24 cellular contexts compared by ENCODE assay signal in the genomic region with DNA sequence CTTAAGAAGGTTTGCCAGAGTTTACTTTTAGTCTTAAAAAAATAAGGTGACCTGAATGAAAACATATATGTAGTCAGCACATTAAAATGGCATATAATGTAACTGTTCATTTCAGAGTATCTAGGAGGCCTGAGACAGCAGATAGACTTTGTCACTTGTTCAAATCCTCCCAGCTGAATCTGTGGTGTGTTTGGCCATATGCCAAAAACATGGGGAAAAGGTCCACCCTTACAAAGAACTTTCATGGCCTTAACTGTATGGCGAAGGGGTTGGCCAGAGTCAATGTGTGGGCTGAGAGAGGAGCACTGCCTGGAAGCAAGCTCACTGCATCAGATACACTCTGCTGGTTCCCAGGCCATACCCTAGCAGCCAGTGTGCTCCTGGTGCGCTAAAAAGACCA.
DNase-seq lines count a peak whose midpoint lies in the region; ATAC-seq, FAIRE-seq and TF ChIP-seq lines count a peak whose summit lies in the region.
"Had no signal": no experiment of that assay in that cellular context is flagged by ENCODE, and none has a peak within 500 bp of the region (broad histone marks: within the 10 kb centered on the region; RNA-seq: fewer than 3 reads in every experiment).

No MANE protein-coding gene starts in this region.

- peaks cover 39% of the 10 kb centered on the region for H3K36me3 Mint-ChIP-seq in memory B cell
- H3K36me3 Mint-ChIP-seq in stimulated activated naive B cell treated with anti-CD40 and anti-IgM and Interleukin-4, amounts not matched to agents 10 μg/mL and 1 μg/mL and 100 μg/mL, for 72 hours, result peaks cover 53 to 66% of the 10 kb centered on the region in 2 donors

- H3K27me3 ChIP-seq in BLaER1 treated with 17β-estradiol and CSF1 and Interleukin-3, amounts not matched to agents 10 nM and 100 nM, result no peaks in the 10 kb centered on the region
- no peaks in the 10 kb centered on the region for H3K27me3 ChIP-seq in bronchial epithelial cell (ENCODE audit: control insufficient read depth, insufficient read depth, low read length)
- H3K27me3 ChIP-seq: BE2C had no signal

- peaks cover 31 to 52% (median 40%) of the 10 kb centered on the region in 11 experiments for H3K9me3 ChIP-seq in BLaER1 treated with 17β-estradiol and CSF1 and Interleukin-3, amounts not matched to agents 10 nM and 100 nM (replicated peaks in 1 of 11)
- H3K9me3 ChIP-seq: A549, BE2C, Caco-2 had no signal

- no peaks in the 10 kb centered on the region for H3K9me3 Mint-ChIP-seq in memory B cell
- H3K9me3 Mint-ChIP-seq in stimulated activated naive B cell treated with anti-CD40 and anti-IgM and Interleukin-4, amounts not matched to agents 10 μg/mL and 1 μg/mL and 100 μg/mL, for 72 hours, result no peaks in the 10 kb centered on the region
- H3K9me3 Mint-ChIP-seq: CD8-positive, alpha-beta T cell had no signal

- peaks cover 12 to 40% (median 26%) of the 10 kb centered on the region in 10 experiments; a peak in 19 of 20 replicates for H3K4me1 ChIP-seq in BLaER1 treated with 17β-estradiol and CSF1 and Interleukin-3, amounts not matched to agents 10 nM and 100 nM
- H3K4me1 ChIP-seq: A549, BE2C, Caco-2 had no signal

- peak overlapping the region; percentile 25 for H3K27ac Mint-ChIP-seq in memory B cell
- peak overlapping the region; percentile 5 for H3K27ac Mint-ChIP-seq in stimulated activated naive B cell treated with anti-CD40 and anti-IgM and Interleukin-4, amounts not matched to agents 10 μg/mL and 1 μg/mL and 100 μg/mL, for 72 hours
- H3K27ac Mint-ChIP-seq: CD4-positive, CD25-positive, alpha-beta regulatory T cell; CD8-positive, alpha-beta T cell had no signal

- ATAC-seq in memory B cell (ENCODE audit: low read depth), result no peak
- no peak for ATAC-seq in stimulated activated naive B cell treated with anti-CD40 and anti-IgM and Interleukin-4, amounts not matched to agents 10 μg/mL and 1 μg/mL and 100 μg/mL, for 72 hours (replicated peaks)
- ATAC-seq: A549; CD8-positive, alpha-beta T cell; HCT116 had no signal

- DNase-seq in bronchial epithelial cell (ENCODE audit: low read depth) (no peak), memory B cell (ENCODE audit: low spot score in 2 of 2) (no peak), ureter (ENCODE audit: low spot score) (no peak), NK-92 (lab: John Stamatoyannopoulos, UW; ENCODE audit: unreplicated experiment) (no peak)
- no peak for DNase-seq in stimulated activated naive B cell treated with anti-CD40 and anti-IgM and Interleukin-4, amounts not matched to agents 10 μg/mL and 1 μg/mL and 100 μg/mL, for 72 hours
- DNase-seq in stimulated activated naive CD4-positive, alpha-beta T cell treated with Interleukin-2 at 50 U/mL for 16 hours (lab: John Stamatoyannopoulos, UW), result no peak
- DNase-seq: 8988T; ACHN; AML-193; BE2C; Caco-2; CD4-positive, CD25-positive, alpha-beta regulatory T cell; CD8-positive, alpha-beta T cell; DMS153; DND-41; GM23248; H7 had no signal

- H3K4me3 Mint-ChIP-seq in memory B cell, result no peak overlapping the region
- no peak overlapping the region for H3K4me3 Mint-ChIP-seq in stimulated activated naive B cell treated with anti-CD40 and anti-IgM and Interleukin-4, amounts not matched to agents 10 μg/mL and 1 μg/mL and 100 μg/mL, for 72 hours
- H3K4me3 Mint-ChIP-seq: CD4-positive, CD25-positive, alpha-beta regulatory T cell; CD8-positive, alpha-beta T cell had no signal

- H4K20me1 ChIP-seq in BLaER1 treated with 17β-estradiol and CSF1 and Interleukin-3, amounts not matched to agents 10 nM and 100 nM, result peaks cover 0 to 4% (median 0%) of the 10 kb centered on the region in 11 experiments; a peak in 1 of 22 replicates

- no peaks in the 10 kb centered on the region for H3K27me3 Mint-ChIP-seq in memory B cell
- no peaks in the 10 kb centered on the region for H3K27me3 Mint-ChIP-seq in stimulated activated naive B cell treated with anti-CD40 and anti-IgM and Interleukin-4, amounts not matched to agents 10 μg/mL and 1 μg/mL and 100 μg/mL, for 72 hours
- H3K27me3 Mint-ChIP-seq: CD4-positive, CD25-positive, alpha-beta regulatory T cell had no signal

- H3K4me2 ChIP-seq in BLaER1 treated with 17β-estradiol and CSF1 and Interleukin-3, amounts not matched to agents 10 nM and 100 nM, result peak overlapping the region in 10 of 11 experiments; percentile 42 to 89 (median 81); a peak in 20 of 22 replicates
- H3K4me2 ChIP-seq: A549 had no signal

- H3K4me3 ChIP-seq in BLaER1 treated with 17β-estradiol and CSF1 and Interleukin-3, amounts not matched to agents 10 nM and 100 nM, result peak overlapping the region in 2 of 10 experiments; percentile 19 to 41; a peak in 1 of 20 replicates
- no peak overlapping the region for H3K4me3 ChIP-seq in bronchial epithelial cell (ENCODE audit: low read depth, low read length)
- H3K4me3 ChIP-seq: A549, GM23248 had no signal

- H3K9ac ChIP-seq in BLaER1 treated with 17β-estradiol and CSF1 and Interleukin-3, amounts not matched to agents 10 nM and 100 nM, result peak overlapping the region in 7 of 11 experiments; percentile 30 to 84 (median 75); a peak in 12 of 22 replicates
- H3K9ac ChIP-seq: GM23248 had no signal

- FAIRE-seq in bronchial epithelial cell (lab: Jason Lieb, UNC), result peak; percentile 50
- FAIRE-seq: A549, G401.6, GM12892, H1 had no signal

- peaks cover 9 to 72% (median 29%) of the 10 kb centered on the region in 11 experiments; a peak in 19 of 22 replicates for H3K36me3 ChIP-seq in BLaER1 treated with 17β-estradiol and CSF1 and Interleukin-3, amounts not matched to agents 10 nM and 100 nM
- H3K36me3 ChIP-seq in bronchial epithelial cell (ENCODE audit: control insufficient read depth, insufficient read depth, low read length), result peaks cover 2% of the 10 kb centered on the region
- H3K36me3 ChIP-seq: BE2C had no signal

- no peak for TF ChIP-seq CTCF in bronchial epithelial cell (IDR thresholded peaks at IDR 0.05; ENCODE audit: insufficient read depth, low read length, severe bottlenecking)

- H3K27ac ChIP-seq in BLaER1 treated with 17β-estradiol and CSF1 and Interleukin-3, amounts not matched to agents 10 nM and 100 nM, result peak overlapping the region in 8 of 11 experiments; percentile 43 to 95 (median 81); a peak in 16 of 22 replicates
- H3K27ac ChIP-seq: A549, C4-2B, GM23248 had no signal

- H3K4me1 Mint-ChIP-seq in memory B cell, result peaks cover 14% of the 10 kb centered on the region
- peaks cover 16 to 21% of the 10 kb centered on the region in 2 donors for H3K4me1 Mint-ChIP-seq in stimulated activated naive B cell treated with anti-CD40 and anti-IgM and Interleukin-4, amounts not matched to agents 10 μg/mL and 1 μg/mL and 100 μg/mL, for 72 hours
